In the genomic region with DNA sequence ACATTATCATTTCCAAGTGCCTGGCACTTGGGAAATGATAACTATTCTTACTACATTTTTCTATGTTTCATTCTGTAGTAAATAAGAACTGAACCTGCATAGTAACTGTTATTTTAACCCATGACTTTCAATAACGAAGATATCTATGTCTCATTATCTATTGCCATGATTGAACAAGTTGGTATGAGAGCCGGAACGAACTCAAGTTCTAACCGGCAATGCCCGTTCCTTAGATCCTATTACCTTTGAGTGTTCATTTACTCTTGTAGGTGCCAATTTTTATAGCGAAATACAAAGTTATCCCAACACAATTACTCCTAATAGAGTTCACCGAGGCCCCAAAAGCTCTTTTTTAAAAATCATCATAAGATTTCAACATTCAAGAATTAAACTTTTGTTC, we compare ENCODE assay signal across 3 cellular contexts.
TF ChIP-seq lines count a peak whose summit lies in the region.

No MANE protein-coding gene starts in this region.

TF ChIP-seq in SK-N-SH, 30 proteins besides CTCF, POLR2A, EP300 and RAD21:
- no peak for TF ChIP-seq RXRA (IDR thresholded peaks at IDR 0.05; ENCODE audit: borderline replicate concordance, low read depth)
- no peak for TF ChIP-seq YY1 (IDR thresholded peaks at IDR 0.05; ENCODE audit: low read depth)

TF ChIP-seq in SK-N-SH treated with all-trans-retinoic acid at 6 μM for 48 hours, 23 proteins besides CTCF, POLR2A, EP300 and RAD21:
- no peak for TF ChIP-seq SNAI2 (CRISPR knock-in tag; IDR thresholded peaks at IDR 0.05)
- TF ChIP-seq ZFP30 (CRISPR knock-in tag; IDR thresholded peaks at IDR 0.05) = no peak
- no peak for TF ChIP-seq ESRRG (CRISPR knock-in tag; IDR thresholded peaks at IDR 0.05)
- TF ChIP-seq ZNF565 (CRISPR knock-in tag; conservative IDR thresholded peaks at IDR 0.05; ENCODE audit: low read depth) = no peak
- no peak for TF ChIP-seq PPARA (CRISPR knock-in tag; IDR thresholded peaks at IDR 0.05; ENCODE audit: borderline replicate concordance)
- no peak for TF ChIP-seq PATZ1 (CRISPR knock-in tag; IDR thresholded peaks at IDR 0.05; ENCODE audit: borderline replicate concordance)
- TF ChIP-seq TOX (CRISPR knock-in tag; IDR thresholded peaks at IDR 0.05; ENCODE audit: borderline replicate concordance) = no peak
- no peak for TF ChIP-seq OSR1 (CRISPR knock-in tag; IDR thresholded peaks at IDR 0.05)
- no peak for TF ChIP-seq RARB (CRISPR knock-in tag; IDR thresholded peaks at IDR 0.05)
- TF ChIP-seq TSHZ2 (CRISPR knock-in tag; IDR thresholded peaks at IDR 0.05) = no peak
- no peak for TF ChIP-seq ZNF70 (CRISPR knock-in tag; IDR thresholded peaks at IDR 0.05)
- TF ChIP-seq, protein P1, sequence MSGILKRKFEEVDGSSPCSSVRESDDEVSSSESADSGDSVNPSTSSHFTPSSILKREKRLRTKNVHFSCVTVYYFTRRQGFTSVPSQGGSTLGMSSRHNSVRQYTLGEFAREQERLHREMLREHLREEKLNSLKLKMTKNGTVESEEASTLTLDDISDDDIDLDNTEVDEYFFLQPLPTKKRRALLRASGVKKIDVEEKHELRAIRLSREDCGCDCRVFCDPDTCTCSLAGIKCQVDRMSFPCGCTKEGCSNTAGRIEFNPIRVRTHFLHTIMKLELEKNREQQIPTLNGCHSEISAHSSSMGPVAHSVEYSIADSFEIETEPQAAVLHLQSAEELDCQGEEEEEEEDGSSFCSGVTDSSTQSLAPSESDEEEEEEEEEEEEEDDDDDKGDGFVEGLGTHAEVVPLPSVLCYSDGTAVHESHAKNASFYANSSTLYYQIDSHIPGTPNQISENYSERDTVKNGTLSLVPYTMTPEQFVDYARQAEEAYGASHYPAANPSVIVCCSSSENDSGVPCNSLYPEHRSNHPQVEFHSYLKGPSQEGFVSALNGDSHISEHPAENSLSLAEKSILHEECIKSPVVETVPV (CRISPR knock-in tag; IDR thresholded peaks at IDR 0.05) = no peak
- TF ChIP-seq ARNTL (CRISPR knock-in tag; IDR thresholded peaks at IDR 0.05; ENCODE audit: borderline replicate concordance, low read depth) = no peak
- no peak for TF ChIP-seq ZFP3 (CRISPR knock-in tag; IDR thresholded peaks at IDR 0.05)

TF ChIP-seq in HepG2, 621 proteins besides CTCF, POLR2A, EP300 and RAD21:
- no peak for TF ChIP-seq ARNT2 (CRISPR knock-in tag; IDR thresholded peaks at IDR 0.05; ENCODE audit: low read depth)
- TF ChIP-seq BRCA1 (CRISPR knock-in tag; IDR thresholded peaks at IDR 0.05) = no peak
- TF ChIP-seq, protein P2, sequence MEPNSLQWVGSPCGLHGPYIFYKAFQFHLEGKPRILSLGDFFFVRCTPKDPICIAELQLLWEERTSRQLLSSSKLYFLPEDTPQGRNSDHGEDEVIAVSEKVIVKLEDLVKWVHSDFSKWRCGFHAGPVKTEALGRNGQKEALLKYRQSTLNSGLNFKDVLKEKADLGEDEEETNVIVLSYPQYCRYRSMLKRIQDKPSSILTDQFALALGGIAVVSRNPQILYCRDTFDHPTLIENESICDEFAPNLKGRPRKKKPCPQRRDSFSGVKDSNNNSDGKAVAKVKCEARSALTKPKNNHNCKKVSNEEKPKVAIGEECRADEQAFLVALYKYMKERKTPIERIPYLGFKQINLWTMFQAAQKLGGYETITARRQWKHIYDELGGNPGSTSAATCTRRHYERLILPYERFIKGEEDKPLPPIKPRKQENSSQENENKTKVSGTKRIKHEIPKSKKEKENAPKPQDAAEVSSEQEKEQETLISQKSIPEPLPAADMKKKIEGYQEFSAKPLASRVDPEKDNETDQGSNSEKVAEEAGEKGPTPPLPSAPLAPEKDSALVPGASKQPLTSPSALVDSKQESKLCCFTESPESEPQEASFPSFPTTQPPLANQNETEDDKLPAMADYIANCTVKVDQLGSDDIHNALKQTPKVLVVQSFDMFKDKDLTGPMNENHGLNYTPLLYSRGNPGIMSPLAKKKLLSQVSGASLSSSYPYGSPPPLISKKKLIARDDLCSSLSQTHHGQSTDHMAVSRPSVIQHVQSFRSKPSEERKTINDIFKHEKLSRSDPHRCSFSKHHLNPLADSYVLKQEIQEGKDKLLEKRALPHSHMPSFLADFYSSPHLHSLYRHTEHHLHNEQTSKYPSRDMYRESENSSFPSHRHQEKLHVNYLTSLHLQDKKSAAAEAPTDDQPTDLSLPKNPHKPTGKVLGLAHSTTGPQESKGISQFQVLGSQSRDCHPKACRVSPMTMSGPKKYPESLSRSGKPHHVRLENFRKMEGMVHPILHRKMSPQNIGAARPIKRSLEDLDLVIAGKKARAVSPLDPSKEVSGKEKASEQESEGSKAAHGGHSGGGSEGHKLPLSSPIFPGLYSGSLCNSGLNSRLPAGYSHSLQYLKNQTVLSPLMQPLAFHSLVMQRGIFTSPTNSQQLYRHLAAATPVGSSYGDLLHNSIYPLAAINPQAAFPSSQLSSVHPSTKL (CRISPR knock-in tag; IDR thresholded peaks at IDR 0.05) = 0 out of 2 replicates have a peak, but pooled peaks have one; percentile 7
- TF ChIP-seq, protein P3, sequence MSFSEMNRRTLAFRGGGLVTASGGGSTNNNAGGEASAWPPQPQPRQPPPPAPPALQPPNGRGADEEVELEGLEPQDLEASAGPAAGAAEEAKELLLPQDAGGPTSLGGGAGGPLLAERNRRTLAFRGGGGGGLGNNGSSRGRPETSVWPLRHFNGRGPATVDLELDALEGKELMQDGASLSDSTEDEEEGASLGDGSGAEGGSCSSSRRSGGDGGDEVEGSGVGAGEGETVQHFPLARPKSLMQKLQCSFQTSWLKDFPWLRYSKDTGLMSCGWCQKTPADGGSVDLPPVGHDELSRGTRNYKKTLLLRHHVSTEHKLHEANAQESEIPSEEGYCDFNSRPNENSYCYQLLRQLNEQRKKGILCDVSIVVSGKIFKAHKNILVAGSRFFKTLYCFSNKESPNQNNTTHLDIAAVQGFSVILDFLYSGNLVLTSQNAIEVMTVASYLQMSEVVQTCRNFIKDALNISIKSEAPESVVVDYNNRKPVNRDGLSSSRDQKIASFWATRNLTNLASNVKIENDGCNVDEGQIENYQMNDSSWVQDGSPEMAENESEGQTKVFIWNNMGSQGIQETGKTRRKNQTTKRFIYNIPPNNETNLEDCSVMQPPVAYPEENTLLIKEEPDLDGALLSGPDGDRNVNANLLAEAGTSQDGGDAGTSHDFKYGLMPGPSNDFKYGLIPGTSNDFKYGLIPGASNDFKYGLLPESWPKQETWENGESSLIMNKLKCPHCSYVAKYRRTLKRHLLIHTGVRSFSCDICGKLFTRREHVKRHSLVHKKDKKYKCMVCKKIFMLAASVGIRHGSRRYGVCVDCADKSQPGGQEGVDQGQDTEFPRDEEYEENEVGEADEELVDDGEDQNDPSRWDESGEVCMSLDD (CRISPR knock-in tag; IDR thresholded peaks at IDR 0.05; ENCODE audit: borderline replicate concordance) = no peak
- no peak for TF ChIP-seq MEIS2 (CRISPR knock-in tag; IDR thresholded peaks at IDR 0.05)
- no peak for TF ChIP-seq ZNF335 (CRISPR knock-in tag; IDR thresholded peaks at IDR 0.05)
- TF ChIP-seq LCORL (IDR thresholded peaks at IDR 0.05) = no peak
- TF ChIP-seq LCORL (CRISPR knock-in tag; IDR thresholded peaks at IDR 0.05) = no peak
